Comparison of ENCODE assay signal across 1 cellular context in the genomic region with DNA sequence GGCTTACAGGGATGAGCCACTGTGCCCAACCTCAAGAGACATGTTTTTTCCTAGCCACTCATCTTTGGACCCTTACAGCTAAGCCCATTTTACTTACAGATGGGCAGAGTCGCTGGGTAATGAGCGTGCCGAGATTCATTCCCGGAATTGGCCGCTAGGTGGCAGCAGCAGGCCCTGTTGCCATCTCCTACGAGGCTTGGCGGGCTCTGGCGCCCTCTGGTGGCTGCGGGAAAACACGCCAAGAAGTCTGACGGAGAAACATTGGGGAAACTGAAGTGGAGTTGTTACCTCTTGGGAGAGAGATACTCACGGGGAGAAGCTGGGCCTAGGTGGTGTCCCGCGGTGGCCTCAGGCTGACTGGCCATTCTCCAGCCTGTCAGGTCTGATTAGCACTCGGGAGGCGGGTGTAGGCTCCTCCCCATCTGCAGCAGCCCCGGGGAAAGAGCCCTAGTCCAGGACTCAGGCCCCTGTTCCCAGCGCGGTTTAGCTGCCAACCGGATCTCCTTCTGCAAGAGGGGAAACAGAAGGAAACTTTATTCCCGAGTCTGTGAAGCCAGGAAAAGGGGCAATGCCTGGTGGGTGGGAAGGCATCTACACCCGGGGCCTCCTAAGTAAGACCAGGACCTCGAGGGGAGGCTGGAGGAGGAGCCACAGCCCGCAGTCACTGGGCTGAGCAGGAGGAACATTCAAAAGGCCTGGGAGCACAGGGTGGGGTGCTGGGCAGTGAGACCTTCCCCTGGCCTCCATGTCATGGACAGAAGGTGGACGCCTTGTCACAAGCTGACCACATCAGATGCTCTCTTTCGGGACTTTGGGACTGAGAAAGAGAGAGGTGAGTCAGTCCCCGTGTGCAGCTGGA.
TF ChIP-seq lines count a peak whose summit lies in the region.

No MANE protein-coding gene starts in this region.

TF ChIP-seq in HepG2, 621 proteins besides CTCF, POLR2A, EP300 and RAD21 (continued from another document and continues in another):
- TF ChIP-seq FOXO1 (CRISPR knock-in tag; IDR thresholded peaks at IDR 0.05) (peak; percentile 92), FOXA1 (IDR thresholded peaks at IDR 0.05) (no peak), FOXA1 (CRISPR knock-in tag; IDR thresholded peaks at IDR 0.05) (peak; percentile 49), SKI (IDR thresholded peaks at IDR 0.05; ENCODE audit: partially characterized antibody) (peak; percentile 31), FOXK2 (IDR thresholded peaks at IDR 0.05) (peak; percentile 51; the same call in 1 of the 2 replicates), TBL1XR1 (IDR thresholded peaks at IDR 0.05; ENCODE audit: borderline replicate concordance, low read length, partially characterized antibody) (peak; percentile 71), SP4 (CRISPR knock-in tag; IDR thresholded peaks at IDR 0.05) (peak; percentile 56; the same call in 1 of the 2 replicates), NR2C2 (CRISPR knock-in tag; IDR thresholded peaks at IDR 0.05; ENCODE audit: borderline replicate concordance) (no peak), FOXC1 (CRISPR knock-in tag; IDR thresholded peaks at IDR 0.05; ENCODE audit: borderline replicate concordance) (peak; percentile 54; the same call in 1 of the 2 replicates), KDM1A (CRISPR knock-in tag; IDR thresholded peaks at IDR 0.05) (peak; percentile 76; the same call in 1 of the 2 replicates), ZSCAN12 (CRISPR knock-in tag; IDR thresholded peaks at IDR 0.05) (no peak), ZNF781 (CRISPR knock-in tag; IDR thresholded peaks at IDR 0.05; ENCODE audit: borderline replicate concordance, not compliant biosample characterization) (peak; percentile 67), ZNF883 (CRISPR knock-in tag; IDR thresholded peaks at IDR 0.05; ENCODE audit: not compliant biosample characterization) (peak; percentile 72), ZNF276 (CRISPR knock-in tag; IDR thresholded peaks at IDR 0.05; ENCODE audit: low read depth) (peak; percentile 39; the same call in 1 of the 2 replicates), TFDP1 (CRISPR knock-in tag; IDR thresholded peaks at IDR 0.05; ENCODE audit: borderline replicate concordance) (peak; percentile 47; the same call in 1 of the 2 replicates), ZNF737 (CRISPR knock-in tag; IDR thresholded peaks at IDR 0.05; ENCODE audit: borderline replicate concordance) (no peak), FOXK1 (CRISPR knock-in tag; IDR thresholded peaks at IDR 0.05; ENCODE audit: borderline replicate concordance, low read depth) (peak; percentile 80; the same call in 1 of the 2 replicates), STAG1 (CRISPR knock-in tag; IDR thresholded peaks at IDR 0.05) (peak; percentile 98), GATAD2A (CRISPR knock-in tag; IDR thresholded peaks at IDR 0.05) (peak; percentile 86), ZNF3 (CRISPR knock-in tag; IDR thresholded peaks at IDR 0.05) (peak; percentile 51; the same call in 1 of the 2 replicates), E2F5 (CRISPR knock-in tag; conservative IDR thresholded peaks at IDR 0.05) (peak; percentile 65; the same call in 1 of the 2 replicates), SOX5 (CRISPR knock-in tag; IDR thresholded peaks at IDR 0.05; ENCODE audit: borderline replicate concordance) (peak; percentile 51), CSRNP2 (CRISPR knock-in tag; conservative IDR thresholded peaks at IDR 0.05; ENCODE audit: low read depth) (no peak), GTF2F1 (IDR thresholded peaks at IDR 0.05; ENCODE audit: low read length) (peak; percentile 44; the same call in 1 of the 2 replicates), PHF20 (CRISPR knock-in tag; IDR thresholded peaks at IDR 0.05) (no peak), SOX6 (IDR thresholded peaks at IDR 0.05) (no peak), SOX6 (CRISPR knock-in tag; IDR thresholded peaks at IDR 0.05) (peak; percentile 73), ZNF33B (CRISPR knock-in tag; IDR thresholded peaks at IDR 0.05) (0 out of 2 replicates have a peak, but pooled peaks have one; percentile 30), ZNF747 (CRISPR knock-in tag; IDR thresholded peaks at IDR 0.05; ENCODE audit: borderline replicate concordance) (no peak), ZNF580 (CRISPR knock-in tag; IDR thresholded peaks at IDR 0.05; ENCODE audit: borderline replicate concordance, low read depth) (peak; percentile 73; the same call in 1 of the 2 replicates), ZMYM2 (CRISPR knock-in tag; IDR thresholded peaks at IDR 0.05) (peak; percentile 83; the same call in 1 of the 2 replicates), THAP11 (CRISPR knock-in tag; IDR thresholded peaks at IDR 0.05) (peak; percentile 76)
- TF ChIP-seq, protein P1, sequence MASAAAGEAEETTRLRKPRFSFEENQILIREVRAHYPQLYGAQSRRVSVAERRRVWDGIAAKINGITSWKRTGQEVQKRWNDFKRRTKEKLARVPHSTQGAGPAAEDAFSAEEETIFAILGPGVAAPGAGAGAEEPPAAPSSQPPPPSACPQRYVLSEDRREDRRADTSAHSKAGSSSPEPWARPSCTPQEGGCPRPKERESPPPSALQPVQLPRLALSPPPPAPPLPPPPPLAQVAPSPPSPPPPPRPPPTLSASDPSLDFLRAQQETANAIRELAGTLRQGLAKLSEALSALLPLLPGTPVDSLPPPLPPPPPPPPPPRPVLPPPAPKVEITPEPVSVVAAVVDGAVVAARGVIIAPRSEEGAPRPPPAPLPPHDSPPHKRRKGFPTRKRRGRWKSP (CRISPR knock-in tag; IDR thresholded peaks at IDR 0.05) = no peak
- TF ChIP-seq, protein P2, sequence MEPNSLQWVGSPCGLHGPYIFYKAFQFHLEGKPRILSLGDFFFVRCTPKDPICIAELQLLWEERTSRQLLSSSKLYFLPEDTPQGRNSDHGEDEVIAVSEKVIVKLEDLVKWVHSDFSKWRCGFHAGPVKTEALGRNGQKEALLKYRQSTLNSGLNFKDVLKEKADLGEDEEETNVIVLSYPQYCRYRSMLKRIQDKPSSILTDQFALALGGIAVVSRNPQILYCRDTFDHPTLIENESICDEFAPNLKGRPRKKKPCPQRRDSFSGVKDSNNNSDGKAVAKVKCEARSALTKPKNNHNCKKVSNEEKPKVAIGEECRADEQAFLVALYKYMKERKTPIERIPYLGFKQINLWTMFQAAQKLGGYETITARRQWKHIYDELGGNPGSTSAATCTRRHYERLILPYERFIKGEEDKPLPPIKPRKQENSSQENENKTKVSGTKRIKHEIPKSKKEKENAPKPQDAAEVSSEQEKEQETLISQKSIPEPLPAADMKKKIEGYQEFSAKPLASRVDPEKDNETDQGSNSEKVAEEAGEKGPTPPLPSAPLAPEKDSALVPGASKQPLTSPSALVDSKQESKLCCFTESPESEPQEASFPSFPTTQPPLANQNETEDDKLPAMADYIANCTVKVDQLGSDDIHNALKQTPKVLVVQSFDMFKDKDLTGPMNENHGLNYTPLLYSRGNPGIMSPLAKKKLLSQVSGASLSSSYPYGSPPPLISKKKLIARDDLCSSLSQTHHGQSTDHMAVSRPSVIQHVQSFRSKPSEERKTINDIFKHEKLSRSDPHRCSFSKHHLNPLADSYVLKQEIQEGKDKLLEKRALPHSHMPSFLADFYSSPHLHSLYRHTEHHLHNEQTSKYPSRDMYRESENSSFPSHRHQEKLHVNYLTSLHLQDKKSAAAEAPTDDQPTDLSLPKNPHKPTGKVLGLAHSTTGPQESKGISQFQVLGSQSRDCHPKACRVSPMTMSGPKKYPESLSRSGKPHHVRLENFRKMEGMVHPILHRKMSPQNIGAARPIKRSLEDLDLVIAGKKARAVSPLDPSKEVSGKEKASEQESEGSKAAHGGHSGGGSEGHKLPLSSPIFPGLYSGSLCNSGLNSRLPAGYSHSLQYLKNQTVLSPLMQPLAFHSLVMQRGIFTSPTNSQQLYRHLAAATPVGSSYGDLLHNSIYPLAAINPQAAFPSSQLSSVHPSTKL (CRISPR knock-in tag; IDR thresholded peaks at IDR 0.05) = peak; percentile 53
- TF ChIP-seq, protein P3, sequence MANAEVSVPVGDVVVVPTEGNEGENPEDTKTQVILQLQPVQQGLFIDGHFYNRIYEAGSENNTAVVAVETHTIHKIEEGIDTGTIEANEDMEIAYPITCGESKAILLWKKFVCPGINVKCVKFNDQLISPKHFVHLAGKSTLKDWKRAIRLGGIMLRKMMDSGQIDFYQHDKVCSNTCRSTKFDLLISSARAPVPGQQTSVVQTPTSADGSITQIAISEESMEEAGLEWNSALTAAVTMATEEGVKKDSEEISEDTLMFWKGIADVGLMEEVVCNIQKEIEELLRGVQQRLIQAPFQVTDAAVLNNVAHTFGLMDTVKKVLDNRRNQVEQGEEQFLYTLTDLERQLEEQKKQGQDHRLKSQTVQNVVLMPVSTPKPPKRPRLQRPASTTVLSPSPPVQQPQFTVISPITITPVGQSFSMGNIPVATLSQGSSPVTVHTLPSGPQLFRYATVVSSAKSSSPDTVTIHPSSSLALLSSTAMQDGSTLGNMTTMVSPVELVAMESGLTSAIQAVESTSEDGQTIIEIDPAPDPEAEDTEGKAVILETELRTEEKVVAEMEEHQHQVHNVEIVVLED (CRISPR knock-in tag; IDR thresholded peaks at IDR 0.05; ENCODE audit: borderline replicate concordance) = peak; percentile 64; the same call in 1 of the 2 replicates
- TF ChIP-seq, protein P4, sequence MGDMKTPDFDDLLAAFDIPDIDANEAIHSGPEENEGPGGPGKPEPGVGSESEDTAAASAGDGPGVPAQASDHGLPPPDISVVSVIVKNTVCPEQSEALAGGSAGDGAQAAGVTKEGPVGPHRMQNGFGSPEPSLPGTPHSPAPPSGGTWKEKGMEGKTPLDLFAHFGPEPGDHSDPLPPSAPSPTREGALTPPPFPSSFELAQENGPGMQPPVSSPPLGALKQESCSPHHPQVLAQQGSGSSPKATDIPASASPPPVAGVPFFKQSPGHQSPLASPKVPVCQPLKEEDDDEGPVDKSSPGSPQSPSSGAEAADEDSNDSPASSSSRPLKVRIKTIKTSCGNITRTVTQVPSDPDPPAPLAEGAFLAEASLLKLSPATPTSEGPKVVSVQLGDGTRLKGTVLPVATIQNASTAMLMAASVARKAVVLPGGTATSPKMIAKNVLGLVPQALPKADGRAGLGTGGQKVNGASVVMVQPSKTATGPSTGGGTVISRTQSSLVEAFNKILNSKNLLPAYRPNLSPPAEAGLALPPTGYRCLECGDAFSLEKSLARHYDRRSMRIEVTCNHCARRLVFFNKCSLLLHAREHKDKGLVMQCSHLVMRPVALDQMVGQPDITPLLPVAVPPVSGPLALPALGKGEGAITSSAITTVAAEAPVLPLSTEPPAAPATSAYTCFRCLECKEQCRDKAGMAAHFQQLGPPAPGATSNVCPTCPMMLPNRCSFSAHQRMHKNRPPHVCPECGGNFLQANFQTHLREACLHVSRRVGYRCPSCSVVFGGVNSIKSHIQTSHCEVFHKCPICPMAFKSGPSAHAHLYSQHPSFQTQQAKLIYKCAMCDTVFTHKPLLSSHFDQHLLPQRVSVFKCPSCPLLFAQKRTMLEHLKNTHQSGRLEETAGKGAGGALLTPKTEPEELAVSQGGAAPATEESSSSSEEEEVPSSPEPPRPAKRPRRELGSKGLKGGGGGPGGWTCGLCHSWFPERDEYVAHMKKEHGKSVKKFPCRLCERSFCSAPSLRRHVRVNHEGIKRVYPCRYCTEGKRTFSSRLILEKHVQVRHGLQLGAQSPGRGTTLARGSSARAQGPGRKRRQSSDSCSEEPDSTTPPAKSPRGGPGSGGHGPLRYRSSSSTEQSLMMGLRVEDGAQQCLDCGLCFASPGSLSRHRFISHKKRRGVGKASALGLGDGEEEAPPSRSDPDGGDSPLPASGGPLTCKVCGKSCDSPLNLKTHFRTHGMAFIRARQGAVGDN (CRISPR knock-in tag; IDR thresholded peaks at IDR 0.05) = peak; percentile 86
